33 cellular contexts compared by ENCODE assay signal in the genomic region with DNA sequence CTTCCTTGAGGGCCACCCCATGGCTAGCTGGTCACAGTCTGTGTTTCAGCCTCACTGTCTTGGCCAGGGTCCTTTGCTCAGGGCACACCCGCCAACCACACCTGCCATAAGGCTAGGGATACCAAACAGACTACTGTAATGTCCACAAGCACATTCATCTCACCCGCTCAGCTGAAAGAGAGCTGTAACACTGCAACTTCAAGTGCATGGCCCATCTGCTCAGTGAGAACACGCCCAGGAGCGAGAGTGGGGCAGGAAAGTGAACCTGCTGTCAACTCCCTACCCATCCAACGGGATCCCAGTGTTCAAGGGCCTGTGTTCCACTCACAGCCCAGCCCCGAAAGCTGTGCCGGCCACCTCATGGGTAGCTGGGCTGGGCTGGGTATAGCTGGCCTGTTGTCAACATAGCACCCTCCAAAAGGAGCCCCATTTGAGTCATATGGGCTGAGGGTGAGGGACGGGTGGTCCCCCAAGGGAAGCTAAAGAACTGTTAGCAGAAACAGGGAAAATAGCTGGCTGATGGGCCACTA. TPM values are rescaled to one million over a fixed set of nuclear protein-coding genes. Genes with fewer than 3 reads are reported as not detected.
DNase-seq lines count a peak whose midpoint lies in the region; ATAC-seq and TF ChIP-seq lines count a peak whose summit lies in the region.
"Had no signal": no experiment of that assay in that cellular context is flagged by ENCODE, and none has a peak within 500 bp of the region (broad histone marks: within the 10 kb centered on the region; RNA-seq: fewer than 3 reads in every experiment).

No MANE protein-coding gene starts in this region.

- no peak overlapping the region for H3K4me3 Mint-ChIP-seq in stimulated activated naive CD8-positive, alpha-beta T cell treated with anti-CD3 and anti-CD28 coated beads, Interleukin-15, amount 100 ng/mL, for 72 hours
- no peak overlapping the region for H3K4me3 Mint-ChIP-seq in activated CD8-positive, alpha-beta T cell treated with anti-CD3 and anti-CD28 coated beads, Interleukin-2, amount 10 ng/mL, durations not matched to agents 7 days and 5 days
- H3K4me3 Mint-ChIP-seq: endodermal cell; HFFc6; neural crest cell; stimulated activated naive CD8-positive, alpha-beta T cell treated with anti-CD3 and anti-CD28 coated beads, Interleukin-15, Interleukin-2, amounts not matched to agents 100 ng/mL and 50 ng/mL, for 24 hours had no signal

- H3K9me3 ChIP-seq in lower lobe of right lung: no peaks in the 10 kb centered on the region
- H3K9me3 ChIP-seq: left lung, pancreas, vagina had no signal

- no peak overlapping the region for H3K4me3 ChIP-seq in lower lobe of right lung
- H3K4me3 ChIP-seq: BLaER1 treated with 17β-estradiol and CSF1 and Interleukin-3, amounts not matched to agents 10 nM and 100 nM; left lung; pancreas; PC-9; smooth muscle cell; vagina had no signal

- intact Hi-C loops in lower lobe of right lung (cut with DNase I): no loop called here

- H3K27ac ChIP-seq in lower lobe of right lung: no peak overlapping the region
- H3K27ac ChIP-seq: BLaER1 treated with 17β-estradiol and CSF1 and Interleukin-3, amounts not matched to agents 10 nM and 100 nM; left lung; pancreas; PC-9; vagina had no signal

- no peak overlapping the region for H3K27ac Mint-ChIP-seq in stimulated activated naive CD8-positive, alpha-beta T cell treated with anti-CD3 and anti-CD28 coated beads, Interleukin-15, amount 100 ng/mL, for 72 hours
- H3K27ac Mint-ChIP-seq in activated CD8-positive, alpha-beta T cell treated with anti-CD3 and anti-CD28 coated beads, Interleukin-2, amount 10 ng/mL, durations not matched to agents 7 days and 5 days: no peak overlapping the region
- H3K27ac Mint-ChIP-seq: endodermal cell; HFFc6; stimulated activated naive CD8-positive, alpha-beta T cell treated with anti-CD3 and anti-CD28 coated beads, Interleukin-15, Interleukin-2, amounts not matched to agents 100 ng/mL and 50 ng/mL, for 24 hours had no signal

- DNase-seq in stimulated activated naive CD8-positive, alpha-beta T cell treated with anti-CD3 and anti-CD28 coated beads, Interleukin-15, Interleukin-2, amounts not matched to agents 100 U/mL and 50 U/mL, for 24 hours: no peak
- no peak for DNase-seq in stimulated activated naive CD8-positive, alpha-beta T cell treated with anti-CD3 and anti-CD28 coated beads, Interleukin-15, amount 100 ng/mL, for 72 hours
- DNase-seq in NCI-H510A (lab: John Stamatoyannopoulos, UW): peak; percentile 63
- peak; percentile 20 for DNase-seq in lower lobe of right lung
- DNase-seq in SW 1271 (lab: John Stamatoyannopoulos, UW): no peak
- DNase-seq in activated CD8-positive, alpha-beta T cell treated with anti-CD3 and anti-CD28 coated beads, Interleukin-2, amount 10 ng/mL, durations not matched to agents 7 days and 5 days: no peak
- DNase-seq: activated CD4-positive, alpha-beta T cell treated with anti-CD3 and anti-CD28 coated beads, Interleukin-2, amount 50 U/mL, for 4 hours; activated naive CD4-positive, alpha-beta T cell treated with Interleukin-2 at 50 U/mL for 16 hours; activated T-cell treated with anti-CD3 and anti-CD28 coated beads, Interleukin-2, amount 50 U/mL, for 48 hours; dermis blood vessel endothelial cell; DND-41; endodermal cell; GF-D8; HFFc6; left lung; mesenchymal stem cell; NCI-H187; NCI-H226; PC-9; retina; stimulated activated CD4-positive, alpha-beta T cell treated with anti-CD3 and anti-CD28 coated beads, Interleukin-1b, Interleukin-23, amount 100 ng/mL, for 48 hours; T-helper 2 cell had no signal

- H3K9me3 Mint-ChIP-seq in stimulated activated naive CD8-positive, alpha-beta T cell treated with anti-CD3 and anti-CD28 coated beads, Interleukin-15, amount 100 ng/mL, for 72 hours: peaks cover 0 to under 1% of the 10 kb centered on the region in 2 donors
- no peaks in the 10 kb centered on the region for H3K9me3 Mint-ChIP-seq in activated CD8-positive, alpha-beta T cell treated with anti-CD3 and anti-CD28 coated beads, Interleukin-2, amount 10 ng/mL, durations not matched to agents 7 days and 5 days (ENCODE audit: insufficient read depth)
- H3K9me3 Mint-ChIP-seq: endodermal cell; HFFc6; neural crest cell; stimulated activated naive CD8-positive, alpha-beta T cell treated with anti-CD3 and anti-CD28 coated beads, Interleukin-15, Interleukin-2, amounts not matched to agents 100 ng/mL and 50 ng/mL, for 24 hours had no signal

- H3K36me3 Mint-ChIP-seq in activated CD8-positive, alpha-beta T cell treated with anti-CD3 and anti-CD28 coated beads, Interleukin-2, amount 10 ng/mL, durations not matched to agents 7 days and 5 days (ENCODE audit: low read depth): no peaks in the 10 kb centered on the region

- peak; percentile 14 for ATAC-seq in stimulated activated naive CD8-positive, alpha-beta T cell treated with anti-CD3 and anti-CD28 coated beads, Interleukin-15, Interleukin-2, amounts not matched to agents 100 U/mL and 50 U/mL, for 24 hours
- ATAC-seq in stimulated activated naive CD8-positive, alpha-beta T cell treated with anti-CD3 and anti-CD28 coated beads, Interleukin-15, amount 100 ng/mL, for 72 hours: no peak
- ATAC-seq in lower lobe of right lung: no peak
- no peak for ATAC-seq in activated CD8-positive, alpha-beta T cell treated with anti-CD3 and anti-CD28 coated beads, Interleukin-2, amount 10 ng/mL, durations not matched to agents 7 days and 5 days
- no peak for ATAC-seq in GM18873 (IDR thresholded peaks at IDR 0.05; ENCODE audit: low FRiP score, unreplicated experiment)
- ATAC-seq: activated CD4-positive, CD25-positive, alpha-beta regulatory T cell treated with anti-CD3 and anti-CD28 coated beads, Interleukin-2, amount 50 U/mL, for 24 hours; left lung; pancreas; Right ventricle myocardium inferior; SK-N-SH treated with all-trans-retinoic acid at 6 μM for 48 hours had no signal

- POLR2A ChIA-PET in activated CD8-positive, alpha-beta T cell treated with anti-CD3 and anti-CD28 coated beads, Interleukin-2, amount 10 ng/mL, durations not matched to agents 7 days and 5 days (lab: Charles Lee): interaction anchor here (0.6 kb wide), 1 partner anchor 894 kb away, joined by 3 read pairs; no protein-coding TSS in a partner anchor

- peaks cover 10% of the 10 kb centered on the region for H3K4me1 ChIP-seq in lower lobe of right lung
- H3K4me1 ChIP-seq: BLaER1 treated with 17β-estradiol and CSF1 and Interleukin-3, amounts not matched to agents 10 nM and 100 nM; vagina had no signal

- no peak for TF ChIP-seq CTCF in lower lobe of right lung (IDR thresholded peaks at IDR 0.05)

- CTCF ChIA-PET in activated CD8-positive, alpha-beta T cell treated with anti-CD3 and anti-CD28 coated beads, Interleukin-2, amount 10 ng/mL, durations not matched to agents 7 days and 5 days (lab: Charles Lee): no interaction called here

- no peaks in the 10 kb centered on the region for H3K27me3 Mint-ChIP-seq in stimulated activated naive CD8-positive, alpha-beta T cell treated with anti-CD3 and anti-CD28 coated beads, Interleukin-15, amount 100 ng/mL, for 72 hours
- no peaks in the 10 kb centered on the region for H3K27me3 Mint-ChIP-seq in activated CD8-positive, alpha-beta T cell treated with anti-CD3 and anti-CD28 coated beads, Interleukin-2, amount 10 ng/mL, durations not matched to agents 7 days and 5 days (ENCODE audit: low read depth)

- H3K4me1 Mint-ChIP-seq in stimulated activated naive CD8-positive, alpha-beta T cell treated with anti-CD3 and anti-CD28 coated beads, Interleukin-15, amount 100 ng/mL, for 72 hours: no peaks in the 10 kb centered on the region
- H3K4me1 Mint-ChIP-seq in activated CD8-positive, alpha-beta T cell treated with anti-CD3 and anti-CD28 coated beads, Interleukin-2, amount 10 ng/mL, durations not matched to agents 7 days and 5 days (ENCODE audit: low read depth): no peaks in the 10 kb centered on the region
- H3K4me1 Mint-ChIP-seq: endodermal cell, neural crest cell had no signal

- no peaks in the 10 kb centered on the region for H3K36me3 ChIP-seq in lower lobe of right lung
- H3K36me3 ChIP-seq: BLaER1 treated with 17β-estradiol and CSF1 and Interleukin-3, amounts not matched to agents 10 nM and 100 nM; left lung; pancreas; vagina had no signal

- no peaks in the 10 kb centered on the region for H3K27me3 ChIP-seq in lower lobe of right lung (ENCODE audit: low read depth)
- H3K27me3 ChIP-seq: BLaER1 treated with 17β-estradiol and CSF1 and Interleukin-3, amounts not matched to agents 10 nM and 100 nM; left lung; pancreas; vagina had no signal

RNA-seq across cellular contexts. Expression of gene SCNN1B, which starts 55.7 kb away (rescaled TPM):
- total RNA-seq in lower lobe of right lung: 38.3 TPM
- not detected for total RNA-seq in activated CD8-positive, alpha-beta T cell treated with anti-CD3 and anti-CD28 coated beads, Interleukin-2, amount 10 ng/mL, durations not matched to agents 7 days and 5 days
- total RNA-seq: endodermal cell, HFFc6, HT1080, neural crest cell, smooth muscle cell had no signal

Comparison
In these comparisons a context has a peak if more than half of its experiments do, and no peak if none do; other contexts are left out.
1. DNase-seq: peak in NCI-H510A (single experiment) and lower lobe of right lung (single experiment); none in stimulated activated naive CD8-positive, alpha-beta T cell treated with anti-CD3 and anti-CD28 coated beads, Interleukin-15, Interleukin-2, amounts not matched to agents 100 U/mL and 50 U/mL, for 24 hours (single experiment), stimulated activated naive CD8-positive, alpha-beta T cell treated with anti-CD3 and anti-CD28 coated beads, Interleukin-15, amount 100 ng/mL, for 72 hours (0 of 2), SW 1271 (0 of 2) and activated CD8-positive, alpha-beta T cell treated with anti-CD3 and anti-CD28 coated beads, Interleukin-2, amount 10 ng/mL, durations not matched to agents 7 days and 5 days (single experiment).
2. RNA of gene SCNN1B, which starts 55.7 kb away (total RNA-seq): 38.3 TPM in lower lobe of right lung (single experiment); not detected in activated CD8-positive, alpha-beta T cell treated with anti-CD3 and anti-CD28 coated beads, Interleukin-2, amount 10 ng/mL, durations not matched to agents 7 days and 5 days; every median in the first group is over 10 times any median in the second.